In the genomic region with DNA sequence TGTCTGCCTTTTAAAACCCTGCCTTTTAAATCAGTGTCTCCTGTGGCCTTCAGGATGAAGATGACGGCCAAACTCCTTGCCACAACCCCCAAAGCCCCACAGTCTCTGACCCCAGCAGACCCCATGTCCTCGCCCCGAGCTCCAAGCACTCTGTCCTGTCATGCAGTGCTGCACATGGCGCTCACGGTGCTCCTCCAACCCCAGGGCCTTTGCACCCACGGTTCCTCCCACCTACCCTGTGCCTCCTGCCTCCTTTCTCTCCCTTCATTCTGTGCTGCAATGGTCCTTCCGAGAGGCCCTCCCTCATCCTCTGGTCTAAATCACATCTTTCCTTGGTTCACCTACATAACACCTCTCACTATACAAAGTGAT, we compare ENCODE assay signal across 22 cellular contexts.
DNase-seq lines count a peak whose midpoint lies in the region; ATAC-seq, FAIRE-seq and TF ChIP-seq lines count a peak whose summit lies in the region.
"Had no signal": no experiment of that assay in that cellular context is flagged by ENCODE, and none has a peak within 500 bp of the region (broad histone marks: within the 10 kb centered on the region; RNA-seq: fewer than 3 reads in every experiment).

No MANE protein-coding gene starts in this region.

- H4K20me1 ChIP-seq in osteoblast (ENCODE audit: insufficient read depth, low read length): no peaks in the 10 kb centered on the region

- H3K4me1 ChIP-seq in HEK293 (ENCODE audit: control insufficient read depth, insufficient read depth, low read length) (no peaks in the 10 kb centered on the region), kidney (ENCODE audit: control insufficient read depth in 1 of 2, insufficient read depth in 1 of 2, low read depth in 1 of 2, low read length in 2 of 2) (no peaks in the 10 kb centered on the region), osteoblast (ENCODE audit: insufficient read depth, low read length) (no peaks in the 10 kb centered on the region)
- H3K4me1 ChIP-seq: A549, HAP-1 had no signal

- peak; percentile 41 for DNase-seq in Right ventricle myocardium inferior (ENCODE audit: missing footprints)
- DNase-seq in cardiac septum (ENCODE audit: low spot score): no peak
- DNase-seq in kidney: peak; percentile 54
- peak; percentile 9 for DNase-seq in osteoblast (ENCODE audit: insufficient read length, low spot score, missing footprints)
- no peak for DNase-seq in HT-29 (ENCODE audit: low spot score)
- no peak for DNase-seq in AG08395 (ENCODE audit: low spot score)
- DNase-seq: 8988T; ACHN; C1 segment of cervical spinal cord; Calu3; CD4-positive, alpha-beta memory T cell; COR-L47; DMS53; DMS79 treated with DMSO at 0.1 percent for 48 hours; GF-D8 had no signal

- no peak overlapping the region for H3K27ac ChIP-seq in HEK293 (ENCODE audit: extremely low read depth, low read depth, low read length)
- H3K27ac ChIP-seq in kidney (ENCODE audit: low read depth in 2 of 2, low read length in 2 of 2): no peak overlapping the region
- no peak overlapping the region for H3K27ac ChIP-seq in osteoblast (ENCODE audit: low read depth, low read length)
- H3K27ac ChIP-seq: A549 had no signal

- H3K79me2 ChIP-seq in osteoblast (ENCODE audit: insufficient read depth, low read length): no peaks in the 10 kb centered on the region

- H3K4me3 ChIP-seq in HEK293 (ENCODE audit: low read depth, low read length) (no peak overlapping the region), kidney (ENCODE audit: low read length in 2 of 2) (no peak overlapping the region), osteoblast (ENCODE audit: insufficient read depth, low read length) (no peak overlapping the region)
- H3K4me3 ChIP-seq: A549, GM23338, HAP-1 had no signal

- H2AFZ ChIP-seq in osteoblast (ENCODE audit: low read length): no peak overlapping the region
- H2AFZ ChIP-seq: GM23338 had no signal

- H3K27me3 ChIP-seq in osteoblast (ENCODE audit: insufficient read depth, low read length): no peaks in the 10 kb centered on the region

- no peaks in the 10 kb centered on the region for H3K36me3 ChIP-seq in HEK293 (ENCODE audit: control insufficient read depth in 2 of 2, insufficient read depth in 1 of 2, low read length in 2 of 2)
- H3K36me3 ChIP-seq in kidney (ENCODE audit: control insufficient read depth in 1 of 2, insufficient read depth in 2 of 2, low read length in 2 of 2): no peaks in the 10 kb centered on the region
- no peaks in the 10 kb centered on the region for H3K36me3 ChIP-seq in osteoblast (ENCODE audit: insufficient read depth, low read length)
- H3K36me3 ChIP-seq: HAP-1 had no signal

- CTCF ChIA-PET in HEK293 (lab: Yijun Ruan, JAX): no interaction called here

- H3K4me2 ChIP-seq in osteoblast (ENCODE audit: insufficient read depth, low read length): no peak overlapping the region
- H3K4me2 ChIP-seq: A549, GM23338 had no signal

- H3K9ac ChIP-seq in kidney (ENCODE audit: low read length in 2 of 2): no peak overlapping the region

- FAIRE-seq in kidney (lab: Jason Lieb, UNC): no peak
- FAIRE-seq: A549, GM12891, GM18507, H54 had no signal

- H3K9me3 ChIP-seq in HEK293 (ENCODE audit: control insufficient read depth, insufficient read depth, low read depth, low read length) (no peaks in the 10 kb centered on the region), kidney (ENCODE audit: control insufficient read depth in 1 of 2, low read length in 2 of 2) (no peaks in the 10 kb centered on the region), osteoblast (ENCODE audit: low read depth, low read length) (no peaks in the 10 kb centered on the region)
- H3K9me3 ChIP-seq: A549, HAP-1 had no signal

- intact Hi-C loops in Right ventricle myocardium inferior (cut with DNase I) (no loop called here), cardiac septum (cut with DNase I) (no loop called here), kidney (cut with DNase I) (no loop called here)

- no peak for TF ChIP-seq CTCF in HEK293 (tag by site-specific recombination; IDR thresholded peaks at IDR 0.05)
- TF ChIP-seq CTCF in kidney (IDR thresholded peaks at IDR 0.05; ENCODE audit: borderline replicate concordance, extremely low read depth, insufficient read depth): no peak
- TF ChIP-seq CTCF in osteoblast (IDR thresholded peaks at IDR 0.05; ENCODE audit: extremely low read depth, low read depth, low read length): no peak

- POLR2A ChIA-PET in HEK293 (lab: Yijun Ruan, JAX): no interaction called here

- no peak for ATAC-seq in Right ventricle myocardium inferior
- ATAC-seq: A549, GM23338 had no signal

TF ChIP-seq in HEK293, 187 proteins besides CTCF, POLR2A, EP300 and RAD21:
- TF ChIP-seq ZNF223 (tag by site-specific recombination; IDR thresholded peaks at IDR 0.05): no peak
- no peak for TF ChIP-seq ZXDB (tag by site-specific recombination; IDR thresholded peaks at IDR 0.05)
- TF ChIP-seq ZNF623 (tag by site-specific recombination; IDR thresholded peaks at IDR 0.05): peak; percentile 82

Comparison
In these comparisons a context has a peak if more than half of its experiments do, and no peak if none do; other contexts are left out.
1. DNase-seq: peak in Right ventricle myocardium inferior (single experiment), kidney (single experiment) and osteoblast (single experiment); none in cardiac septum (single experiment), HT-29 (single experiment) and AG08395 (single experiment).